ENCODE assay signal across 8 cellular contexts in the genomic region with DNA sequence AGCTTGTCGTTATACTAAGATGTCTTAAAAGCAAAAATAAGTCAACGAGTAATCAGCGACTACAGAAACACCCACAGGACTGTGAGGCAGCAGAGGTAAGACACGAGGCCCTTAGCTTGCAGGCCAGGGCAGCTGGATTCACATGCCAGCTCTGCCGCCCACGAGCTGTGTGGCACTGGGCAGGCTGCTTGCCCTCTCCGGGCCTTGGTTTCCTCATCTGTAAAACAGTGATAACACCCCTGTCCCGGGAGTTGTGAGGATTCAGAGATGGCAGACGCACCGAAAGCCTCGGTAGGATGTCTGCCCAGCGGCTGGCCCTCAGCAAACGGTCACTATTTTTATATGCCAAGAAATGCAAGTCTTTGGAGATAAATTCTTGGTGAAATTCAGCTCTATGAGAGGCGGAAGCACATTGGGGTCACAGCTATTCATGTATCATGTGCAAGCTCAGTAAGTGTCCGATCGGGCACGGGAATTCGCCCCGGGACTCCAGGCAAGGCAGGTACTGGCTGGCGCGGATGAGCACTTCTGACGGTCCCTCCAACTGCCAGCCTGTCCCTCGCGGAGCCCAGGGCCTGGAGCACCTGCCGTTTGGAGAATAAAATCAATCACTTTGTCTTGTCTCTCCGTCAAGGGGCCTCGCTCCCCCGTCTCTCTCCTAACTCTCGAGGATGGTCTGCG. TPM values are rescaled to one million over a fixed set of nuclear protein-coding genes. Genes with fewer than 3 reads are reported as not detected.
A peak's percentile ranks its signal among the peaks of the same experiment; 100 is the strongest.
DNase-seq lines count a peak whose midpoint lies in the region; ATAC-seq and TF ChIP-seq lines count a peak whose summit lies in the region.

No MANE protein-coding gene starts in this region.

- ATAC-seq in naive B cell (ENCODE audit: low read depth in 2 of 2) (peak in 1 of 2 donors; percentile 10), GM19035 (IDR thresholded peaks at IDR 0.05; ENCODE audit: unreplicated experiment) (no peak)
- no peak for ATAC-seq in activated naive CD4-positive, alpha-beta T cell treated with anti-CD3 and anti-CD28 coated beads, Interleukin-2, amount 50 U/mL, for 72 hours

- H3K36me3 Mint-ChIP-seq in naive B cell: peaks cover 0 to 9% of the 10 kb centered on the region in 2 donors
- H3K36me3 Mint-ChIP-seq in activated naive CD4-positive, alpha-beta T cell treated with anti-CD3 and anti-CD28 coated beads, Interleukin-2, amount 50 U/mL, for 72 hours: peaks cover 0 to 4% of the 10 kb centered on the region in 2 donors

- DNase-seq in CD1c-positive myeloid dendritic cell (ENCODE audit: extremely low spot score) (peak; percentile 9), MG63 (no peak), dorsolateral prefrontal cortex (no peak), naive B cell (no peak), NCI-H1105 (lab: John Stamatoyannopoulos, UW) (no peak)
- no peak for DNase-seq in effector CD4-positive, alpha-beta T cell
- DNase-seq in activated naive CD4-positive, alpha-beta T cell treated with anti-CD3 and anti-CD28 coated beads, Interleukin-2, amount 50 U/mL, for 72 hours (ENCODE audit: low spot score in 2 of 2): no peak

- peaks cover 19% of the 10 kb centered on the region for H3K36me3 ChIP-seq in MG63

- TF ChIP-seq CTCF in dorsolateral prefrontal cortex (IDR thresholded peaks at IDR 0.05 in 54 of 56, conservative IDR thresholded peaks at IDR 0.05 in 2 of 56; ENCODE audit: low read depth in 1 of 56, partially characterized antibody in 56 of 56): no peak

- no peaks in the 10 kb centered on the region for H3K27me3 ChIP-seq in MG63
- no peaks in the 10 kb centered on the region for H3K27me3 ChIP-seq in dorsolateral prefrontal cortex

- peak overlapping the region in 47 of 59 donors; percentile 4 to 82 (median 60) for H3K27ac ChIP-seq in dorsolateral prefrontal cortex

- H3K4me3 Mint-ChIP-seq in naive B cell: peak overlapping the region; percentile 63 to 86 (median 74)

- H3K27me3 Mint-ChIP-seq in naive B cell: peaks cover 5 to 23% (median 21%) of the 10 kb centered on the region in 3 donors

- H3K4me3 ChIP-seq in MG63 (peak overlapping the region; percentile 78), dorsolateral prefrontal cortex (peak overlapping the region; percentile 37 to 80 (median 70))

- H3K9me3 ChIP-seq in MG63: no peaks in the 10 kb centered on the region

- peaks cover 20 to 43% (median 24%) of the 10 kb centered on the region in 3 donors for H3K4me1 Mint-ChIP-seq in naive B cell

- H3K27ac Mint-ChIP-seq in naive B cell: peak overlapping the region in 3 of 6 donors; percentile 19 to 52 (median 19)
- peak overlapping the region in 1 of 2 donors; percentile 29 for H3K27ac Mint-ChIP-seq in activated naive CD4-positive, alpha-beta T cell treated with anti-CD3 and anti-CD28 coated beads, Interleukin-2, amount 50 U/mL, for 72 hours

- H3K9me3 Mint-ChIP-seq in naive B cell: peaks cover 0 to 2% (median 0%) of the 10 kb centered on the region in 7 donors
- H3K9me3 Mint-ChIP-seq in activated naive CD4-positive, alpha-beta T cell treated with anti-CD3 and anti-CD28 coated beads, Interleukin-2, amount 50 U/mL, for 72 hours: no peaks in the 10 kb centered on the region

- intact Hi-C loops in dorsolateral prefrontal cortex (cut with DNase I): loop anchor here (5.0 to 10.0 kb wide), 2 partner anchors 78 to 160 kb away; a partner anchor contains a TSS

RNA-seq across cellular contexts. Expression of a gene that starts 1.1 kb away (rescaled TPM):
- 9.7 and 13.8 TPM in 2 replicates for total RNA-seq in MG63 (2014; rRNA removed; shearing (Covaris generic); ENCODE audit: low replicate concordance)
- 10 to 100 TPM; 19.9 to 80.8 (median 42.7) TPM for total RNA-seq in dorsolateral prefrontal cortex
- polyA plus RNA-seq in naive B cell (ENCODE audit: low read depth in 6 of 6): 1 to 10 TPM in 5 of 6 donors, not detected in 1; 2.6 to 4.6 (median 3.4) TPM
- total RNA-seq in activated naive CD4-positive, alpha-beta T cell treated with anti-CD3 and anti-CD28 coated beads, Interleukin-2, amount 50 U/mL, for 72 hours: 10 to 100 TPM; 15.8 to 24.7 TPM

RNA-seq across cellular contexts. Expression of a gene that starts 57.5 kb away (rescaled TPM):
- 5.1 and 13.0 TPM in 2 replicates for total RNA-seq in MG63 (2014; rRNA removed; shearing (Covaris generic); ENCODE audit: low replicate concordance)
- 10 to 100 TPM; 17.2 to 47.7 (median 24.6) TPM for total RNA-seq in dorsolateral prefrontal cortex
- polyA plus RNA-seq in naive B cell (ENCODE audit: low read depth in 6 of 6): 10 to 100 TPM in 4 of 6 donors, 1 to 10 TPM in 2; 4.9 to 17.1 (median 13.3) TPM
- 10 to 100 TPM; 28.6 to 61.0 TPM for total RNA-seq in activated naive CD4-positive, alpha-beta T cell treated with anti-CD3 and anti-CD28 coated beads, Interleukin-2, amount 50 U/mL, for 72 hours
